In the genomic region with DNA sequence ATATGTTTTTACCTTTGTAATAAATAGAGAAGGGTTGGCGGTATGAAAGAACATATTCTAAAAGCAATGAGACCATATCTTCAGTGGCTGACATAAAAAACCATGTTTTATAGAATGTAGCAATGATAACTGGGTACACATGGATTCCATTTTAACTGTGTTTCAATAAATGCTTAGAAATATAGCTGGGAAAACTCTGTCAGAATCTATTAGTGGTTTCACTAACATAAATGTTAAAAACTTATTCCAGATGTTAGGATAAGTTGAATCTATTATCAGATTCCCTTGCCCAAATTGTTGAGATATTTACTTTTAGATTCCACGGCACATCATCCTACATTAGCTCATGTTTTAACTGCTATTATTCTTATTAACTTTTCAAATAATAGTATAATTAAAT, we compare ENCODE assay signal across 5 cellular contexts.
"Had no signal": no experiment of that assay in that cellular context is flagged by ENCODE, and none has a peak within 500 bp of the region (broad histone marks: within the 10 kb centered on the region; RNA-seq: fewer than 3 reads in every experiment).

No MANE protein-coding gene starts in this region.

- ATAC-seq: GM23338, HepG2 had no signal

- H3K27ac ChIP-seq: HL-60 had no signal

- H3K4me3 ChIP-seq: GM23338 had no signal

- H2AFZ ChIP-seq: GM23338 had no signal

- DNase-seq: H9, HCEC 1CT had no signal

- H3K4me2 ChIP-seq: GM23338 had no signal
